Comparison of ENCODE assay signal across 1 cellular context in genomic region chrX:37998586-37999267, GRCh38.
TF ChIP-seq lines count a peak whose summit lies in the region.

No MANE protein-coding gene starts in this region.

TF ChIP-seq in HCT116, 20 proteins besides CTCF, POLR2A, EP300 and RAD21 (continued from another document):
- no peak for TF ChIP-seq ZNF274 (IDR thresholded peaks at IDR 0.05; ENCODE audit: low read depth, low read length)
